ENCODE assay signal across 20 cellular contexts in genomic region chr7:12637328-12637727, GRCh38. TPM values are rescaled to one million over a fixed set of nuclear protein-coding genes. Genes with fewer than 3 reads are reported as not detected.
DNase-seq lines count a peak whose midpoint lies in the region; ATAC-seq, FAIRE-seq and TF ChIP-seq lines count a peak whose summit lies in the region.
"Had no signal": no experiment of that assay in that cellular context is flagged by ENCODE, and none has a peak within 500 bp of the region (broad histone marks: within the 10 kb centered on the region; RNA-seq: fewer than 3 reads in every experiment).

No MANE protein-coding gene starts in this region.

- DNase-seq in HepG2 (ENCODE audit: low spot score): no peak
- no peak for DNase-seq in right lobe of liver
- DNase-seq in activated B cell treated with CpG ODN at 0.5 μM for 24 hours: no peak
- no peak for DNase-seq in memory B cell (ENCODE audit: low spot score in 2 of 2)
- DNase-seq in NCI-H1048 (lab: John Stamatoyannopoulos, UW): no peak
- DNase-seq in NCI-H526 treated with DMSO at 0.1 percent for 48 hours (lab: John Stamatoyannopoulos, UW): no peak
- DNase-seq in OCI-M2 (lab: John Stamatoyannopoulos, UW; ENCODE audit: unreplicated experiment): no peak
- DNase-seq: EL, H7, KBM-7, NCI-H1092, NCI-H2081 treated with DMSO at 0.1 percent for 48 hours, NCI-H2227 treated with DMSO at 0.1 percent for 48 hours, NCI-H526, SIG-M5 had no signal

- H3K36me3 Mint-ChIP-seq in activated B cell treated with CpG ODN at 0.5 μM for 24 hours (ENCODE audit: low read depth) (no peaks in the 10 kb centered on the region), memory B cell (no peaks in the 10 kb centered on the region)

- H3K79me2 ChIP-seq in HepG2 (ENCODE audit: insufficient read depth, low read length): no peaks in the 10 kb centered on the region

- H3K36me3 ChIP-seq in HepG2 (replicated peaks in 1 of 2; ENCODE audit: control insufficient read depth in 1 of 2, insufficient read depth in 2 of 2, low read length in 2 of 2) (no peaks in the 10 kb centered on the region), right lobe of liver (no peaks in the 10 kb centered on the region)

- H3K9me3 Mint-ChIP-seq in activated B cell treated with CpG ODN at 0.5 μM for 24 hours: no peaks in the 10 kb centered on the region
- H3K9me3 Mint-ChIP-seq in memory B cell: no peaks in the 10 kb centered on the region

- no peaks in the 10 kb centered on the region for H4K20me1 ChIP-seq in HepG2 (ENCODE audit: insufficient read depth, low read length)

- ATAC-seq in HepG2: no peak
- ATAC-seq in right lobe of liver: no peak
- no peak for ATAC-seq in activated B cell treated with CpG ODN at 0.5 μM for 24 hours (ENCODE audit: low read depth)
- no peak for ATAC-seq in memory B cell (ENCODE audit: low read depth)
- ATAC-seq in GM18861 (IDR thresholded peaks at IDR 0.05; ENCODE audit: unreplicated experiment): no peak

- H3K4me2 ChIP-seq in HepG2 (ENCODE audit: low read depth, low read length): no peak overlapping the region

- CTCF ChIA-PET in HepG2 (lab: Yijun Ruan, JAX; ENCODE audit: low intra/inter-chr PET ratio, low total read pairs): no interaction called here
- CTCF ChIA-PET in activated B cell treated with CpG ODN at 0.5 μM for 24 hours (lab: Charles Lee): no interaction called here

- H3K4me1 Mint-ChIP-seq in activated B cell treated with CpG ODN at 0.5 μM for 24 hours: peaks cover 27% of the 10 kb centered on the region
- H3K4me1 Mint-ChIP-seq in memory B cell: peaks cover 16% of the 10 kb centered on the region

- no peak for FAIRE-seq in HepG2 (lab: Jason Lieb, UNC)
- FAIRE-seq: A549, GM19239, HTR-8/SVneo had no signal

- H2AFZ ChIP-seq in HepG2 (ENCODE audit: low read length): no peak overlapping the region

- peaks cover 42% of the 10 kb centered on the region for H3K4me1 ChIP-seq in HepG2 (ENCODE audit: insufficient read depth, low read length)
- no peaks in the 10 kb centered on the region for H3K4me1 ChIP-seq in right lobe of liver

- intact Hi-C loops in HepG2 (cut with micrococcal nuclease; ENCODE audit: unreplicated experiment): loop anchor here (5.0 to 10.0 kb wide), 2 partner anchors 167 to 185 kb away; no protein-coding TSS in a partner anchor
- intact Hi-C loops in right lobe of liver (cut with DNase I): no loop called here
- intact Hi-C loops in activated B cell treated with CpG ODN at 0.5 μM for 24 hours (cut with micrococcal nuclease): loop anchor here (5.0 kb wide), 2 partner anchors 1105 to 1210 kb away; no protein-coding TSS in a partner anchor

- H3K9ac ChIP-seq in HepG2 (ENCODE audit: insufficient read depth, low read depth, low read length): no peak overlapping the region

- TF ChIP-seq EP300 in HepG2 (IDR thresholded peaks at IDR 0.05; ENCODE audit: low read depth in 2 of 2, low read length in 2 of 2): no peak
- TF ChIP-seq EP300 in HepG2 (CRISPR knock-in tag; IDR thresholded peaks at IDR 0.05; ENCODE audit: borderline replicate concordance): no peak

- H3K27me3 Mint-ChIP-seq in activated B cell treated with CpG ODN at 0.5 μM for 24 hours (peaks cover 2% of the 10 kb centered on the region), memory B cell (peaks cover 4% of the 10 kb centered on the region)

- in situ Hi-C loops in HepG2 (cut with HindIII; ENCODE audit: extremely low pct_ligation_motif_present, low pct_unique_long_range_greater_than_20kb): loop anchor here (10.0 kb wide), 1 partner anchor 627 kb away; no protein-coding TSS in a partner anchor

- no peak overlapping the region for H3K4me3 Mint-ChIP-seq in activated B cell treated with CpG ODN at 0.5 μM for 24 hours
- H3K4me3 Mint-ChIP-seq in memory B cell: no peak overlapping the region

- POLR2A ChIA-PET in HepG2 (lab: Yijun Ruan, JAX) (interaction anchor here (1.8 kb wide), 1 partner anchor 50 kb away, joined by 4 read pairs; the partner anchor contains the start of gene ARL4A), activated B cell treated with CpG ODN at 0.5 μM for 24 hours (lab: Charles Lee) (no interaction called here)

- H3K27ac ChIP-seq in HepG2 (ENCODE audit: extremely low read length, insufficient read depth, low read length): no peak overlapping the region
- no peak overlapping the region for H3K27ac ChIP-seq in right lobe of liver
- H3K27ac ChIP-seq: HL-60 had no signal

- H3K4me3 ChIP-seq in HepG2 (replicated peaks in 1 of 3; ENCODE audit: insufficient read depth in 1 of 3, low read depth in 2 of 3, low read length in 3 of 3) (no peak overlapping the region), right lobe of liver (no peak overlapping the region)
- H3K4me3 ChIP-seq: A549 had no signal

- 0 out of 5 replicates have a peak, but pooled peaks cover 0 to 2% of the 10 kb centered on the region in 2 experiments for H3K27me3 ChIP-seq in HepG2 (ENCODE audit: control insufficient read depth in 1 of 2, insufficient read depth in 2 of 2, low read length in 2 of 2)
- no peaks in the 10 kb centered on the region for H3K27me3 ChIP-seq in right lobe of liver

- no peak for TF ChIP-seq POLR2A in HepG2 (IDR thresholded peaks at IDR 0.05; ENCODE audit: insufficient read depth in 1 of 2, low read depth in 2 of 2, low read length in 2 of 2)
- no peak for TF ChIP-seq POLR2A in right lobe of liver (IDR thresholded peaks at IDR 0.05)

- BruUV-seq in HepG2 (replicated peaks; lab: Mats Ljungman, UMichigan): no TSS peak

- TF ChIP-seq CTCF in HepG2 (CRISPR knock-in tag; IDR thresholded peaks at IDR 0.05) (no peak), right lobe of liver (IDR thresholded peaks at IDR 0.05) (no peak), activated B cell treated with CpG ODN at 0.5 μM for 24 hours (IDR thresholded peaks at IDR 0.05) (no peak)

- no peak for TF ChIP-seq RAD21 in HepG2 (CRISPR knock-in tag; IDR thresholded peaks at IDR 0.05)

- H3K27ac Mint-ChIP-seq in activated B cell treated with CpG ODN at 0.5 μM for 24 hours: peak overlapping the region; percentile 37
- H3K27ac Mint-ChIP-seq in memory B cell: peak overlapping the region; percentile 6

- H3K9me3 ChIP-seq in HepG2 (ENCODE audit: low read length): no peaks in the 10 kb centered on the region
- H3K9me3 ChIP-seq in right lobe of liver: no peaks in the 10 kb centered on the region
- H3K9me3 ChIP-seq: A549 had no signal

TF ChIP-seq in HepG2, 621 proteins besides CTCF, POLR2A, EP300 and RAD21:
- no peak for TF ChIP-seq ZNF770 (CRISPR knock-in tag; IDR thresholded peaks at IDR 0.05)
- TF ChIP-seq HNRNPK (IDR thresholded peaks at IDR 0.05; ENCODE audit: low read depth, low read length, poor library complexity, severe bottlenecking): peak; percentile 20

RNA-seq across cellular contexts. Expression of gene ARL4A, which starts 50.1 kb away (rescaled TPM):
- total RNA-seq in HepG2 (2016; rRNA removed; fragmentation: Illumina TruSeq; extraction: Trizol) (25.6 and 29.3 TPM in 2 replicates), right lobe of liver (10 to 100 TPM in 2 of 6 experiments, 1 to 10 TPM in 4; 4.4 to 19.2 (median 8.3) TPM), activated B cell treated with CpG ODN at 0.5 μM for 24 hours (11.9 TPM in 2 replicates)
- total RNA-seq in HepG2 (2016; cell fraction: cytosol; rRNA removed; fragmentation: Illumina TruSeq; extraction: Trizol; ENCODE audit: low read depth): 17.3 and 19.0 TPM in 2 replicates
- total RNA-seq in HepG2 (2016; cell fraction: insoluble cytoplasmic fraction; rRNA removed; fragmentation: Illumina TruSeq; extraction: Trizol): 26.6 and 32.4 TPM in 2 replicates
- total RNA-seq in HepG2 (2016; cell fraction: membrane; rRNA removed; fragmentation: Illumina TruSeq; extraction: Trizol): 26.0 and 30.7 TPM in 2 replicates
- total RNA-seq in HepG2 (2016; cell fraction: nucleus; rRNA removed; fragmentation: Illumina TruSeq; extraction: Trizol): 21.7 and 22.6 TPM in 2 replicates
- 6.1 and 10.8 TPM in 2 replicates for polyA plus RNA-seq in HepG2 (2011; rRNA removed)
- 6.0 and 7.0 TPM in 2 replicates for polyA plus RNA-seq in HepG2 (2011; cell fraction: cytosol; rRNA removed)
- polyA plus RNA-seq in HepG2 (2011; cell fraction: nucleus; rRNA removed): 5.0 and 6.5 TPM in 2 replicates
- 12.3 and 18.1 TPM in 2 replicates for polyA plus RNA-seq in HepG2 (2012)
- 14.8 and 18.0 TPM in 2 replicates for polyA plus RNA-seq in HepG2 (2016; cell fraction: cytosol; fragmentation: Illumina TruSeq; extraction: Trizol; ENCODE audit: low read depth)
- polyA plus RNA-seq in HepG2 (2016; cell fraction: insoluble cytoplasmic fraction; fragmentation: Illumina TruSeq; extraction: Trizol; ENCODE audit: low read depth): 22.2 and 26.1 TPM in 2 replicates
- polyA plus RNA-seq in HepG2 (2016; cell fraction: membrane; fragmentation: Illumina TruSeq; extraction: Trizol; ENCODE audit: low read depth): 19.9 and 20.0 TPM in 2 replicates
- polyA plus RNA-seq in HepG2 (2016; cell fraction: nucleus; fragmentation: Illumina TruSeq; extraction: Trizol; ENCODE audit: insufficient read depth, low read depth): 17.8 and 20.7 TPM in 2 replicates
- 6.7 and 12.2 TPM in 2 replicates for polyA minus RNA-seq in HepG2 (2011; rRNA and poly(A)+ RNA removed; ENCODE audit: low replicate concordance)
- 5.7 and 6.4 TPM in 2 replicates for polyA minus RNA-seq in HepG2 (2011; cell fraction: cytosol; rRNA and poly(A)+ RNA removed)
- 30.6 and 38.9 TPM in 2 replicates for polyA minus RNA-seq in HepG2 (2011; cell fraction: nucleus; rRNA and poly(A)+ RNA removed)

Comparison
In these comparisons a context has a peak if more than half of its experiments do, and no peak if none do; other contexts are left out.
1. intact Hi-C loops: an anchor here in HepG2 (5.0 to 10.0 kb wide) and activated B cell treated with CpG ODN at 0.5 μM for 24 hours (5.0 kb wide); none called in right lobe of liver.